Comparison of ENCODE assay signal across 2 cellular contexts in genomic region chr20:54061106-54061881, GRCh38.
TF ChIP-seq lines count a peak whose summit lies in the region.

No MANE protein-coding gene starts in this region.

TF ChIP-seq in A549, 52 proteins besides CTCF, POLR2A, EP300 and RAD21:
- TF ChIP-seq, protein P1, sequence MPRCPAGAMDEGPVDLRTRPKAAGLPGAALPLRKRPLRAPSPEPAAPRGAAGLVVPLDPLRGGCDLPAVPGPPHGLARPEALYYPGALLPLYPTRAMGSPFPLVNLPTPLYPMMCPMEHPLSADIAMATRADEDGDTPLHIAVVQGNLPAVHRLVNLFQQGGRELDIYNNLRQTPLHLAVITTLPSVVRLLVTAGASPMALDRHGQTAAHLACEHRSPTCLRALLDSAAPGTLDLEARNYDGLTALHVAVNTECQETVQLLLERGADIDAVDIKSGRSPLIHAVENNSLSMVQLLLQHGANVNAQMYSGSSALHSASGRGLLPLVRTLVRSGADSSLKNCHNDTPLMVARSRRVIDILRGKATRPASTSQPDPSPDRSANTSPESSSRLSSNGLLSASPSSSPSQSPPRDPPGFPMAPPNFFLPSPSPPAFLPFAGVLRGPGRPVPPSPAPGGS (IDR thresholded peaks at IDR 0.05), result no peak
- TF ChIP-seq HMGXB4 (CRISPR knock-in tag; IDR thresholded peaks at IDR 0.05; ENCODE audit: borderline replicate concordance) (no peak), ATOH8 (CRISPR knock-in tag; IDR thresholded peaks at IDR 0.05; ENCODE audit: low read depth) (no peak), FOSL2 (IDR thresholded peaks at IDR 0.05) (no peak), FOSL2 (CRISPR knock-in tag; IDR thresholded peaks at IDR 0.05) (0 out of 2 replicates have a peak, but pooled peaks have one; percentile 10)
TF ChIP-seq in A549: peak in this region for 1.

TF ChIP-seq in IMR-90, 13 proteins besides CTCF, POLR2A, EP300 and RAD21:
- no peak for TF ChIP-seq FOS (IDR thresholded peaks at IDR 0.05; ENCODE audit: low read depth, low read length)
- TF ChIP-seq RCOR1 (IDR thresholded peaks at IDR 0.05; ENCODE audit: insufficient replicate concordance, low read length), result no peak
- no peak for TF ChIP-seq RFX5 (IDR thresholded peaks at IDR 0.05; ENCODE audit: low read depth, low read length)
- TF ChIP-seq USF2 (IDR thresholded peaks at IDR 0.05; ENCODE audit: low read depth, low read length), result no peak
- no peak for TF ChIP-seq CEBPB (IDR thresholded peaks at IDR 0.05; ENCODE audit: low read depth, low read length)
- TF ChIP-seq ELK1 (IDR thresholded peaks at IDR 0.05; ENCODE audit: borderline replicate concordance, low read depth, low read length), result no peak
- TF ChIP-seq CHD1 (IDR thresholded peaks at IDR 0.05; ENCODE audit: low read depth, low read length), result no peak
- no peak for TF ChIP-seq MAFK (IDR thresholded peaks at IDR 0.05; ENCODE audit: low read depth, low read length)
